Comparison of ENCODE assay signal across 18 cellular contexts in genomic region chr2:84202166-84202565, GRCh38.
A peak's percentile ranks its signal among the peaks of the same experiment; 100 is the strongest.
DNase-seq lines count a peak whose midpoint lies in the region; ATAC-seq lines count a peak whose summit lies in the region.
"Had no signal": no experiment of that assay in that cellular context is flagged by ENCODE, and none has a peak within 500 bp of the region (broad histone marks: within the 10 kb centered on the region; RNA-seq: fewer than 3 reads in every experiment).

No MANE protein-coding gene starts in this region.

- no peak for ATAC-seq in HG03108 (IDR thresholded peaks at IDR 0.05; ENCODE audit: unreplicated experiment)
- ATAC-seq: A549; CD8-positive, alpha-beta T cell had no signal

- DNase-seq in A172 (ENCODE audit: low spot score) (peak; percentile 7), HT-29 (ENCODE audit: low spot score) (peak; percentile 38), T1000 (lab: John Stamatoyannopoulos, UW) (peak; percentile 3), germinal center (ENCODE audit: low spot score) (no peak), NCI-H2107 (lab: John Stamatoyannopoulos, UW) (no peak)
- DNase-seq: ACHN; AML-193; BE2C; Caco-2; CD4-positive, CD25-positive, alpha-beta regulatory T cell; CD8-positive, alpha-beta T cell; DMS153; DND-41; GM23248; H7; HCEC 1CT had no signal

Comparison
In these comparisons a context has a peak if more than half of its experiments do, and no peak if none do; other contexts are left out.
1. DNase-seq: peak in A172 (single experiment), HT-29 (single experiment) and T1000 (single experiment); none in germinal center (single experiment) and NCI-H2107 (single experiment).